20 cellular contexts compared by ENCODE assay signal in the genomic region with DNA sequence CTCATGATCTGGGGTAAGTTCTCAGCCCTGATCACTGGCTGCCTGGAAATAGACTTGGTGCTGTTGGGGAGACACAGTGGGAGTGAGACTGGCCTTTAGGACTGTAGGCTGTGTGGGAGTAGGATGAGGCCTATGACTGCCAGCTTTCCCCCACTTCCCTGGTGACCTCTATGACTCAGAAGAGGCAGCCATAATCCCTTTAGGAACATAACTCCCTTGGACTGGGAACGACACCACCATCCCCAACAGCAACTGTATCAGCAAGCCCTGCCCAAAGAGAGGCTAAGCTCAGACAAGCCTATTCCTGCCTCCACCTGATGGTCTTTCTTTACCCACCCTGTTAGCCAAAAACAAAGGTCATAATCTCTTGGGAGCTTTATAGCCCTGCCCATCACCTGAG.
DNase-seq lines count a peak whose midpoint lies in the region; ATAC-seq, FAIRE-seq and TF ChIP-seq lines count a peak whose summit lies in the region.
"Had no signal": no experiment of that assay in that cellular context is flagged by ENCODE, and none has a peak within 500 bp of the region (broad histone marks: within the 10 kb centered on the region; RNA-seq: fewer than 3 reads in every experiment).

No MANE protein-coding gene starts in this region.

- H3K27me3 ChIP-seq in breast epithelium (no peaks in the 10 kb centered on the region), bronchial epithelial cell (ENCODE audit: control insufficient read depth, insufficient read depth, low read length) (no peaks in the 10 kb centered on the region)

- no peaks in the 10 kb centered on the region for H3K9me3 ChIP-seq in breast epithelium
- H3K9me3 ChIP-seq: HAP-1 had no signal

- no peaks in the 10 kb centered on the region for H3K9me3 Mint-ChIP-seq in MCF 10A (ENCODE audit: unreplicated experiment)
- H3K9me3 Mint-ChIP-seq: CD4-positive, alpha-beta T cell had no signal

- TF ChIP-seq POLR2A in breast epithelium (IDR thresholded peaks at IDR 0.05), result no peak
- no peak for TF ChIP-seq POLR2A in GM12891 (IDR thresholded peaks at IDR 0.05; ENCODE audit: low read depth, low read length)

- H3K27ac ChIP-seq in breast epithelium, result no peak overlapping the region
- H3K27ac ChIP-seq: GM23248, HL-60, RWPE1 had no signal

- BruUV-seq in MCF 10A (replicated peaks; lab: Mats Ljungman, UMichigan), result no TSS peak

- CTCF ChIA-PET in MCF 10A (lab: Yijun Ruan, JAX), result no interaction called here

- intact Hi-C loops in MCF 10A (cut with micrococcal nuclease) (no loop called here), breast epithelium (cut with DNase I; ENCODE audit: low total_unique reads) (no loop called here)

- no peak for ATAC-seq in GM21576 (IDR thresholded peaks at IDR 0.05; ENCODE audit: unreplicated experiment)
- ATAC-seq: SK-N-SH treated with all-trans-retinoic acid at 6 μM for 48 hours had no signal

- DNase-seq in MCF 10A (ENCODE audit: unreplicated experiment) (peak; percentile 8), breast epithelium (ENCODE audit: low spot score in 2 of 2) (no peak), bronchial epithelial cell (ENCODE audit: low read depth) (peak; percentile 88), myocyte (ENCODE audit: low read depth) (peak; percentile 21), GM12891 (ENCODE audit: insufficient read length, low spot score) (no peak)
- DNase-seq in NK-92 treated with Interleukin-12 subunit alpha and Interleukin-12 subunit beta, amount 100 ng/mL, for 24 hours (lab: John Stamatoyannopoulos, UW), result no peak
- DNase-seq: Caco-2; CD4-positive, alpha-beta T cell; GDM1; GM23248; NCI-H1436; NCI-H1930; NCI-H446 treated with DMSO at 0.1 percent for 48 hours; NCI-H69; SIG-M5 had no signal

- H3K27me3 Mint-ChIP-seq in MCF 10A (ENCODE audit: insufficient read depth, unreplicated experiment), result no peaks in the 10 kb centered on the region
- H3K27me3 Mint-ChIP-seq: CD4-positive, alpha-beta T cell had no signal

- no peaks in the 10 kb centered on the region for H3K36me3 Mint-ChIP-seq in MCF 10A (ENCODE audit: insufficient read depth, unreplicated experiment)

- TF ChIP-seq CTCF in MCF 10A (IDR thresholded peaks at IDR 0.05; ENCODE audit: unreplicated experiment), result no peak
- no peak for TF ChIP-seq CTCF in breast epithelium (IDR thresholded peaks at IDR 0.05)
- TF ChIP-seq CTCF in bronchial epithelial cell (IDR thresholded peaks at IDR 0.05; ENCODE audit: insufficient read depth, low read length, severe bottlenecking), result no peak

- no peak overlapping the region for H3K4me3 ChIP-seq in breast epithelium
- no peak overlapping the region for H3K4me3 ChIP-seq in bronchial epithelial cell (ENCODE audit: low read depth, low read length)
- H3K4me3 ChIP-seq: GM23248, HAP-1 had no signal

- no peak overlapping the region for H3K4me3 Mint-ChIP-seq in MCF 10A (ENCODE audit: unreplicated experiment)
- H3K4me3 Mint-ChIP-seq: CD4-positive, alpha-beta T cell had no signal

- H3K4me1 ChIP-seq in breast epithelium, result no peaks in the 10 kb centered on the region
- H3K4me1 ChIP-seq: HAP-1 had no signal

- no peak overlapping the region for H3K27ac Mint-ChIP-seq in MCF 10A (ENCODE audit: low read depth, unreplicated experiment)
- H3K27ac Mint-ChIP-seq: CD4-positive, alpha-beta T cell had no signal

- H3K36me3 ChIP-seq in breast epithelium (no peaks in the 10 kb centered on the region), bronchial epithelial cell (ENCODE audit: control insufficient read depth, insufficient read depth, low read length) (no peaks in the 10 kb centered on the region)
- H3K36me3 ChIP-seq: HAP-1 had no signal

- POLR2A ChIA-PET in MCF 10A (lab: Yijun Ruan, JAX), result no interaction called here

- FAIRE-seq in bronchial epithelial cell (lab: Jason Lieb, UNC), result no peak
- FAIRE-seq in GM12891 (lab: Jason Lieb, UNC), result no peak

- H3K4me1 Mint-ChIP-seq in MCF 10A (ENCODE audit: insufficient read depth, unreplicated experiment), result no peaks in the 10 kb centered on the region

TF ChIP-seq in GM12891, 5 proteins besides CTCF, POLR2A, EP300 and RAD21:
- TF ChIP-seq POU2F2 (IDR thresholded peaks at IDR 0.05; ENCODE audit: low read depth, low read length) (no peak), TAF1 (IDR thresholded peaks at IDR 0.05; ENCODE audit: low read depth, low read length) (no peak), SPI1 (IDR thresholded peaks at IDR 0.05; ENCODE audit: low read depth, low read length) (no peak), PAX5 (IDR thresholded peaks at IDR 0.05; ENCODE audit: insufficient read depth, low read length, severe bottlenecking) (no peak)

Comparison
In these comparisons a context has a peak if more than half of its experiments do, and no peak if none do; other contexts are left out.
1. DNase-seq: peak in MCF 10A (single experiment), bronchial epithelial cell (single experiment) and myocyte (single experiment); none in breast epithelium (0 of 2), NK-92 treated with Interleukin-12 subunit alpha and Interleukin-12 subunit beta, amount 100 ng/mL, for 24 hours (single experiment) and GM12891 (single experiment).